ENCODE assay signal across 9 cellular contexts in genomic region chr12:30515351-30515750, GRCh38.
A peak's percentile ranks its signal among the peaks of the same experiment; 100 is the strongest.
DNase-seq lines count a peak whose midpoint lies in the region; ATAC-seq and TF ChIP-seq lines count a peak whose summit lies in the region.
"Had no signal": no experiment of that assay in that cellular context is flagged by ENCODE, and none has a peak within 500 bp of the region (broad histone marks: within the 10 kb centered on the region; RNA-seq: fewer than 3 reads in every experiment).

No MANE protein-coding gene starts in this region.

- peaks cover 3% of the 10 kb centered on the region for H3K27me3 Mint-ChIP-seq in GM23338 (ENCODE audit: insufficient read depth, low read depth, poor library complexity)
- H3K27me3 Mint-ChIP-seq in nephron (ENCODE audit: low read depth) = peaks cover 6% of the 10 kb centered on the region
- H3K27me3 Mint-ChIP-seq in mesothelial cell of epicardium (ENCODE audit: low read depth) = no peaks in the 10 kb centered on the region

- H3K9me3 Mint-ChIP-seq in GM23338 (no peaks in the 10 kb centered on the region), nephron (peaks cover 3% of the 10 kb centered on the region), mesothelial cell of epicardium (no peaks in the 10 kb centered on the region)

- H3K36me3 ChIP-seq in GM23338 (ENCODE audit: insufficient read depth) = no peaks in the 10 kb centered on the region

- TF ChIP-seq POLR2A in NB4 (IDR thresholded peaks at IDR 0.05; ENCODE audit: extremely low read depth, insufficient read length) = no peak

- peaks cover 7% of the 10 kb centered on the region for H3K4me1 Mint-ChIP-seq in GM23338
- H3K4me1 Mint-ChIP-seq in nephron = peaks cover 44% of the 10 kb centered on the region
- H3K4me1 Mint-ChIP-seq in mesothelial cell of epicardium = no peaks in the 10 kb centered on the region

- no peaks in the 10 kb centered on the region for H3K9me2 ChIP-seq in GM23338 (ENCODE audit: insufficient read depth)

- TF ChIP-seq CTCF in GM23338 (conservative IDR thresholded peaks at IDR 0.05; ENCODE audit: low read depth in 2 of 2) (peak; percentile 58 to 63), NB4 (IDR thresholded peaks at IDR 0.05; ENCODE audit: low read depth, low read length) (no peak), nephron (IDR thresholded peaks at IDR 0.05; ENCODE audit: unreplicated experiment in 3 of 3) (peak; percentile 24 to 54 (median 50)), mesothelial cell of epicardium (IDR thresholded peaks at IDR 0.05; ENCODE audit: unreplicated experiment) (no peak)

- H3K36me3 Mint-ChIP-seq in GM23338 (ENCODE audit: low read depth) = no peaks in the 10 kb centered on the region
- no peaks in the 10 kb centered on the region for H3K36me3 Mint-ChIP-seq in nephron (ENCODE audit: low read depth)
- no peaks in the 10 kb centered on the region for H3K36me3 Mint-ChIP-seq in mesothelial cell of epicardium

- H3K4me2 ChIP-seq in GM23338 = no peak overlapping the region

- H3K27ac Mint-ChIP-seq in GM23338 (no peak overlapping the region), nephron (peak overlapping the region in 2 of 3 experiments; percentile 48 to 62), mesothelial cell of epicardium (no peak overlapping the region)

- H3K79me2 ChIP-seq in GM23338 (replicated peaks; ENCODE audit: insufficient read depth) = no peaks in the 10 kb centered on the region

- H3K4me3 Mint-ChIP-seq in GM23338 (no peak overlapping the region), nephron (no peak overlapping the region), mesothelial cell of epicardium (no peak overlapping the region)

- H3K4me3 ChIP-seq in GM23338 (no peak overlapping the region), NB4 (ENCODE audit: low read depth, low read length) (no peak overlapping the region)

- H3K4me1 ChIP-seq in GM23338 (ENCODE audit: insufficient read depth) = no peaks in the 10 kb centered on the region

- no peaks in the 10 kb centered on the region for H3K27me3 ChIP-seq in GM23338 (ENCODE audit: insufficient read depth)

- ATAC-seq in GM23338 (peak; percentile 62), HG03196 (IDR thresholded peaks at IDR 0.05; ENCODE audit: unreplicated experiment) (no peak)
- no peak for ATAC-seq in activated CD4-positive, CD25-positive, alpha-beta regulatory T cell treated with anti-CD3 and anti-CD28 coated beads, Interleukin-2, amount 50 U/mL, for 24 hours

- DNase-seq in GM23338 (ENCODE audit: low spot score) (peak; percentile 62), NB4 (ENCODE audit: low read depth) (peak; percentile 20), dermis blood vessel endothelial cell (peak; percentile 26), mesothelial cell of epicardium (ENCODE audit: low spot score in 2 of 2, unreplicated experiment in 2 of 2) (no peak)
- DNase-seq: NCI-H2029, T-helper 9 cell had no signal

- no peaks in the 10 kb centered on the region for H4K20me1 ChIP-seq in GM23338 (replicated peaks; ENCODE audit: insufficient read depth)

- H3F3A ChIP-seq in GM23338 (replicated peaks; ENCODE audit: low read depth) = no peaks in the 10 kb centered on the region

- no peak overlapping the region for H3K27ac ChIP-seq in GM23338 (ENCODE audit: low read depth)

- H2AFZ ChIP-seq in GM23338 = no peak overlapping the region

TF ChIP-seq in GM23338, 12 proteins besides CTCF, POLR2A, EP300 and RAD21 (continues in another document):
- no peak for TF ChIP-seq ZNF331 (CRISPR knock-in tag; IDR thresholded peaks at IDR 0.05; ENCODE audit: low read depth)
- TF ChIP-seq STAT1 (IDR thresholded peaks at IDR 0.05; ENCODE audit: unreplicated experiment) = no peak
- no peak for TF ChIP-seq NANOG (IDR thresholded peaks at IDR 0.05; ENCODE audit: borderline replicate concordance)
- no peak for TF ChIP-seq JUNB (IDR thresholded peaks at IDR 0.05; ENCODE audit: unreplicated experiment)
- no peak for TF ChIP-seq POLR2AphosphoS5 (IDR thresholded peaks at IDR 0.05; ENCODE audit: low read depth)
- no peak for TF ChIP-seq EZH2phosphoT487 (IDR thresholded peaks at IDR 0.05; ENCODE audit: unreplicated experiment)
- no peak for TF ChIP-seq CREB1 (CRISPR knock-in tag; IDR thresholded peaks at IDR 0.05; ENCODE audit: low read depth)
- no peak for TF ChIP-seq ETS1 (IDR thresholded peaks at IDR 0.05)
- TF ChIP-seq ZNF114 (CRISPR knock-in tag; IDR thresholded peaks at IDR 0.05) = no peak
- no peak for TF ChIP-seq REST (IDR thresholded peaks at IDR 0.05; ENCODE audit: unreplicated experiment)

Comparison
In these comparisons a context has a peak if more than half of its experiments do, and no peak if none do; other contexts are left out.
1. DNase-seq: peak in GM23338 (single experiment), NB4 (single experiment) and dermis blood vessel endothelial cell (single experiment); none in mesothelial cell of epicardium (0 of 2).
2. H3K27ac Mint-ChIP-seq: peak in nephron (2 of 3); none in GM23338 (single experiment) and mesothelial cell of epicardium (single experiment).
3. CTCF ChIP-seq: peak in GM23338 (2 of 2) and nephron (3 of 3); none in NB4 (single experiment) and mesothelial cell of epicardium (single experiment).